Comparison of ENCODE assay signal across 1 cellular context in the genomic region with DNA sequence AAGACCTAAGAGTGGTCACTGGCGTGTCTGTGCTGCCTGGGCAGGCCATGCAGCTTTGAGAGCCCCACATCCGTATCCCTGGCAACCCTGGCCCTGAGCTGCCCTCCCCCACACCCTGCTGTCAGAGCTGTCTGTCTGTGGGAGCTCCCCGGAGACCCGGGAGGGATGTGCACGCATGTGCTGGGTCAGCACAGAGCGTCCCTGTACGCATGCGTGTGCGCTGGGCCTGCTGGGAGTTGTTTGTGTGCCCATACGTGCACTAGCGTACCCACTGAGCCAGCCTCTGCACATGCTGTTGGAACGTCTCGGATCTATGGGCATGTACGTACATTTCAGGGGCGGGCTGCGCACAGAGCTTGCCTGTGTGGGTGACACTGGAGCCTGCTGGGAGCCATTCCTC.
TF ChIP-seq lines count a peak whose summit lies in the region.

No MANE protein-coding gene starts in this region.

TF ChIP-seq in H1, 55 proteins besides CTCF, POLR2A, EP300 and RAD21 (continued from another document):
- TF ChIP-seq CHD7 (IDR thresholded peaks at IDR 0.05; ENCODE audit: insufficient replicate concordance, low read length) = no peak
- no peak for TF ChIP-seq BCL11A (IDR thresholded peaks at IDR 0.05; ENCODE audit: low read depth in 2 of 2, low read length in 2 of 2)
- TF ChIP-seq POLR2AphosphoS5 (IDR thresholded peaks at IDR 0.05; ENCODE audit: low read depth, low read length) = no peak
- no peak for TF ChIP-seq SP4 (IDR thresholded peaks at IDR 0.05; ENCODE audit: low read length)
- TF ChIP-seq HDAC6 (IDR thresholded peaks at IDR 0.05; ENCODE audit: low read depth, low read length) = no peak
- no peak for TF ChIP-seq TEAD4 (IDR thresholded peaks at IDR 0.05; ENCODE audit: low read depth, low read length)
- no peak for TF ChIP-seq GABPA (IDR thresholded peaks at IDR 0.05; ENCODE audit: borderline replicate concordance, insufficient read depth, low read length)
- no peak for TF ChIP-seq EZH2 (IDR thresholded peaks at IDR 0.05; ENCODE audit: low read depth, low read length, severe bottlenecking)
- no peak for TF ChIP-seq CEBPB (IDR thresholded peaks at IDR 0.05; ENCODE audit: low read depth, low read length)
- no peak for TF ChIP-seq CREB1 (IDR thresholded peaks at IDR 0.05)
